ENCODE assay signal across 22 cellular contexts in the genomic region with DNA sequence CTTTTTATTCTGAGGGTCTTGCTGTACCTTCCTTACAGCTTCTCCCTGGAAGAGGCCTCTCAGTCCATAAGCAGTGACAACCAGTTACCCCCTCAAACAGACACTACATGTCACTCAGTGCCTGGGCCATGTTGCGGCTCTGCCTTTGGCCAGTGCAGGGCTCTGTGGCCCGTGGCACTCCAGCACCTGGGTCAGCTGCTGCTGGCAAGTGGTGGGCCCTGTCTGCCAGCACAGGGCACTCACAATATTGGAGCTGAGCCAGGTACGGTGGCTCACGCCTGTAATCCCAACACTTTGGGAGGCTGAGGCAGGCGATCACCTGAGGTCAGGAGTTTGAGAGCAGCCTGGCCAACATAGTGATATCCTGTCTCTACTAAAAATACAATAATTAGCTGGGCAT.
"Had no signal": no experiment of that assay in that cellular context is flagged by ENCODE, and none has a peak within 500 bp of the region (broad histone marks: within the 10 kb centered on the region; RNA-seq: fewer than 3 reads in every experiment).

No MANE protein-coding gene starts in this region.

- H3K4me1 Mint-ChIP-seq: activated CD4-positive, alpha-beta memory T cell treated with anti-CD3 and anti-CD28 coated beads, Interleukin-2, amount 10 ng/mL, durations not matched to agents 7 days and 5 days had no signal

- H3K36me3 ChIP-seq: adrenal gland, prostate gland had no signal

- H3K4me1 ChIP-seq: testis had no signal

- H3K4me2 ChIP-seq: hepatocyte had no signal

- H3K4me3 Mint-ChIP-seq: activated CD4-positive, alpha-beta memory T cell treated with anti-CD3 and anti-CD28 coated beads, Interleukin-2, amount 10 ng/mL, durations not matched to agents 7 days and 5 days; activated naive CD4-positive, alpha-beta T cell treated with anti-CD3 and anti-CD28 coated beads, Interleukin-2, amount 50 U/mL, for 24 hours; activated T-cell treated with anti-CD3 and anti-CD28 coated beads, Interleukin-2, amount 50 U/mL, for 24 hours; nephron; stimulated activated naive CD8-positive, alpha-beta T cell treated with anti-CD3 and anti-CD28 coated beads, Interleukin-15, Interleukin-2, amounts not matched to agents 100 ng/mL and 50 ng/mL, for 24 hours had no signal

- H3K27ac Mint-ChIP-seq: activated CD4-positive, alpha-beta memory T cell treated with anti-CD3 and anti-CD28 coated beads, Interleukin-2, amount 10 ng/mL, durations not matched to agents 7 days and 5 days; activated naive CD4-positive, alpha-beta T cell treated with anti-CD3 and anti-CD28 coated beads, Interleukin-2, amount 50 U/mL, for 24 hours; activated T-cell treated with anti-CD3 and anti-CD28 coated beads, Interleukin-2, amount 50 U/mL, for 24 hours; nephron; stimulated activated naive CD8-positive, alpha-beta T cell treated with anti-CD3 and anti-CD28 coated beads, Interleukin-15, Interleukin-2, amounts not matched to agents 100 ng/mL and 50 ng/mL, for 24 hours had no signal

- FAIRE-seq: colon, endometrium, keratinocyte, small intestine had no signal

- DNase-seq: activated CD4-positive, alpha-beta memory T cell treated with anti-CD3 and anti-CD28 coated beads, Interleukin-2, amount 10 ng/mL, durations not matched to agents 7 days and 5 days; activated CD4-positive, alpha-beta T cell treated with anti-CD3 and anti-CD28 coated beads for 4 hours; activated effector memory CD4-positive, alpha-beta T cell treated with Interleukin-2 at 50 U/mL for 16 hours; activated T-cell treated with anti-CD3 and anti-CD28 coated beads, Interleukin-2, amount 50 U/mL, for 24 hours; mesendoderm; occipital lobe; right cardiac atrium; stimulated activated CD4-positive, alpha-beta T cell treated with anti-CD3 and anti-CD28 coated beads, Interleukin-4, amount 100 ng/mL, for 24 hours; T-helper 1 cell; testis had no signal

- H3K27ac ChIP-seq: adrenal gland, gastroesophageal sphincter, hepatocyte, prostate gland, testis, VCaP had no signal

- H3K9me3 ChIP-seq: adrenal gland, prostate gland, testis had no signal

- H3K27me3 ChIP-seq: adrenal gland, gastroesophageal sphincter, hepatocyte, testis had no signal

- H2AFZ ChIP-seq: hepatocyte had no signal

- H3K4me3 ChIP-seq: adrenal gland, gastroesophageal sphincter, hepatocyte, prostate gland, testis had no signal

- H3K27me3 Mint-ChIP-seq: activated CD4-positive, alpha-beta memory T cell treated with anti-CD3 and anti-CD28 coated beads, Interleukin-2, amount 10 ng/mL, durations not matched to agents 7 days and 5 days; activated naive CD4-positive, alpha-beta T cell treated with anti-CD3 and anti-CD28 coated beads, Interleukin-2, amount 50 U/mL, for 24 hours; activated T-cell treated with anti-CD3 and anti-CD28 coated beads, Interleukin-2, amount 50 U/mL, for 24 hours; stimulated activated naive CD8-positive, alpha-beta T cell treated with anti-CD3 and anti-CD28 coated beads, Interleukin-15, Interleukin-2, amounts not matched to agents 100 ng/mL and 50 ng/mL, for 24 hours had no signal

- H3K9me3 Mint-ChIP-seq: activated naive CD4-positive, alpha-beta T cell treated with anti-CD3 and anti-CD28 coated beads, Interleukin-2, amount 50 U/mL, for 24 hours had no signal

- ATAC-seq: gastroesophageal sphincter had no signal
